ENCODE assay signal across 1 cellular context in genomic region chr9:74524289-74524688, GRCh38.
TF ChIP-seq lines count a peak whose summit lies in the region.

No MANE protein-coding gene starts in this region.

TF ChIP-seq in WTC11, 78 proteins besides CTCF, POLR2A, EP300 and RAD21 (continued from another document):
- no peak for TF ChIP-seq ZNF532 (CRISPR knock-in tag; IDR thresholded peaks at IDR 0.05; ENCODE audit: borderline replicate concordance)
